ENCODE assay signal across 21 cellular contexts in the genomic region with DNA sequence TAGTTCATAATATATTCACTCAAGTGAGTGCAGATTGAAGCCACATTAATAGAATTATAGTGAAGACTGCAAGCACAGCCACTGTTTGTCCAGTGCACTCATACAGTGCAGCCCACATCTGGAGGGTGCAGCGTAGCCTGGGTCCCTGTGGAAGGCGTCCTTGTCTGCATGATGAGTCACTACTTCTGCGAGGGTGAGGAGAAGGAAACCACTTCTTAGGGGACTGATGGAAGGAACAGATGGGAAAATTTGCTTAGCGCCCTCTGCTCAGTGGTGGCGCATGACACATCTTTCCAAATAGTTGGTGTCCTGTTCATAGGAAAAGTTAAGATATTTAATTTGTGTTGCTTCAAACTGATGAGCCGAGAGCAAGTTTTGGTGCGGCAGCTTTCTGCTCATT.
A peak's percentile ranks its signal among the peaks of the same experiment; 100 is the strongest.
DNase-seq lines count a peak whose midpoint lies in the region; ATAC-seq and FAIRE-seq lines count a peak whose summit lies in the region.
"Had no signal": no experiment of that assay in that cellular context is flagged by ENCODE, and none has a peak within 500 bp of the region (broad histone marks: within the 10 kb centered on the region; RNA-seq: fewer than 3 reads in every experiment).

No MANE protein-coding gene starts in this region.

- ATAC-seq in GM21360 (IDR thresholded peaks at IDR 0.05; ENCODE audit: unreplicated experiment), result no peak
- ATAC-seq: GM12878, HCT116, HepG2 had no signal

- DNase-seq in A172 (ENCODE audit: low spot score) (peak; percentile 5), H4 (ENCODE audit: low spot score) (peak; percentile 23), RPMI7951 (ENCODE audit: low read depth) (peak; percentile 50), urothelium cell line (ENCODE audit: low spot score) (peak; percentile 7), NCI-H510A (lab: John Stamatoyannopoulos, UW) (no peak), islet precursor cell (no peak)
- DNase-seq: BE2C; C1 segment of cervical spinal cord; Caco-2; CD4-positive, CD25-positive, alpha-beta regulatory T cell; DMS79; EL; GM23248; HFFc6; Karpas-422; KBM-7 had no signal

- no peak for FAIRE-seq in urothelium cell line (lab: Jason Lieb, UNC)
- FAIRE-seq: GM12878, H54, HepG2 had no signal

Comparison
In these comparisons a context has a peak if more than half of its experiments do, and no peak if none do; other contexts are left out.
1. DNase-seq: peak in A172 (single experiment), H4 (single experiment), RPMI7951 (single experiment) and urothelium cell line (single experiment); none in NCI-H510A (single experiment) and islet precursor cell (single experiment).